ENCODE assay signal across 1 cellular context in genomic region chr17:697682-698081, GRCh38.
TF ChIP-seq lines count a peak whose summit lies in the region.

No MANE protein-coding gene starts in this region.

TF ChIP-seq in IMR-90, 13 proteins besides CTCF, POLR2A, EP300 and RAD21:
- TF ChIP-seq RCOR1 (IDR thresholded peaks at IDR 0.05; ENCODE audit: insufficient replicate concordance, low read length) (no peak), FOS (IDR thresholded peaks at IDR 0.05; ENCODE audit: low read depth, low read length) (no peak), ELK1 (IDR thresholded peaks at IDR 0.05; ENCODE audit: borderline replicate concordance, low read depth, low read length) (no peak), CEBPB (IDR thresholded peaks at IDR 0.05; ENCODE audit: low read depth, low read length) (no peak), MXI1 (IDR thresholded peaks at IDR 0.05; ENCODE audit: borderline replicate concordance, low read depth, low read length) (no peak), USF2 (IDR thresholded peaks at IDR 0.05; ENCODE audit: low read depth, low read length) (no peak), BHLHE40 (IDR thresholded peaks at IDR 0.05; ENCODE audit: low read depth, low read length) (no peak), SMC3 (IDR thresholded peaks at IDR 0.05; ENCODE audit: low read depth, low read length) (no peak), MAFK (IDR thresholded peaks at IDR 0.05; ENCODE audit: low read depth, low read length) (no peak)
